In the genomic region with DNA sequence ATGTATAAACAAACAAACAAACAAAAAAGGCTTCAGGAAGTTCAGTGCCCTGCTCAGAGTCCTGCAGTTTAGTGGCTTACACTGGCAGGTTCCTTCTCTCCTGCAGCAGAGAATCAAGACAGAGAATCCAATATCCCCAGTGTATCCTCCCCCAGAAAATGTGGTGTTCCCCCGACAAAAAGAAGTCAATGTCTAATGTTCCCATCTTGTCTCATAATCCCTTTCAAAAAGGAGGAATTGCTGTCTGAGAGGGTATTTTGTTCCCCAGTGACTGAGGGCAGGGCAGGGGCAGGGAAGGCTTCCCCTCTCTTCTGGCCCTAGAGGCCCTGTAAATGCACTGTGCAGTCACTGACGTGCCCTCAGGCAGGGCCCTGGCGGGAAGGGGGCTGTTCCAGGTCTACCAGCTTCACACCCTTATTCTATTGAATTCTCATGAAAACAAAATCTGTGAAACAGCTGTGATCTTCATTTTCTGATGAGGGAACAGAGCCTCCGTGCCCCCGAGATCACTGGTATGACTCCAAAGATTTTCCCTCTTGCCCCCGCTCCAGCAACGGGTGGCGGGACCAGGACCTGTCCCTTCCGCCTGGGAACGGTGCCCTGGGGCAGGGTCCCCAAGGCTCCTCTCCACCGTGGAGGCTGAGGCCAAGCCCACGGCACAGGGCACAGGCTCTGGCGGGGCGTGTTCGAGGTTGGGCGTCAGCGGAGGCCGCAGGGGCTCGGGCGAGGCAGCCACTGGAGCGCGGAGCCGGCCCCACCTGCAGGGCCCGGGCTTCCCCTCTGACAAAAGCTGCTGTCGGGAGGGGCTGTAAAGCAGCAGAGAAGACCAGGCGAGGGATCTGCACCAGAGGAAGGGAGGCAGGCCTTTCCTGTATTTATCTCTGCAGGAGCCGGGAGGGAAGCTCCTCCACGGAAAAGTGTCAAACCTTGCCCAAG, we compare ENCODE assay signal across 9 cellular contexts. TPM values are rescaled to one million over a fixed set of nuclear protein-coding genes. Genes with fewer than 3 reads are reported as not detected.
DNase-seq lines count a peak whose midpoint lies in the region; ATAC-seq, FAIRE-seq and TF ChIP-seq lines count a peak whose summit lies in the region.
"Had no signal": no experiment of that assay in that cellular context is flagged by ENCODE, and none has a peak within 500 bp of the region (broad histone marks: within the 10 kb centered on the region; RNA-seq: fewer than 3 reads in every experiment).

No MANE protein-coding gene starts in this region.

- TF ChIP-seq POLR2A in uterus (IDR thresholded peaks at IDR 0.05) = no peak

- H3K9me3 ChIP-seq in kidney (ENCODE audit: control insufficient read depth in 1 of 2, low read length in 2 of 2) (no peaks in the 10 kb centered on the region), HAP-1 (no peaks in the 10 kb centered on the region), uterus (no peaks in the 10 kb centered on the region)

- H3K4me1 ChIP-seq in kidney (ENCODE audit: control insufficient read depth in 1 of 2, insufficient read depth in 1 of 2, low read depth in 1 of 2, low read length in 2 of 2) = no peaks in the 10 kb centered on the region
- no peaks in the 10 kb centered on the region for H3K4me1 ChIP-seq in HAP-1
- H3K4me1 ChIP-seq in uterus = no peaks in the 10 kb centered on the region

- H3K9ac ChIP-seq in kidney (ENCODE audit: low read length in 2 of 2) = no peak overlapping the region

- H3K27ac ChIP-seq in kidney (ENCODE audit: low read depth in 2 of 2, low read length in 2 of 2) = no peak overlapping the region
- no peak overlapping the region for H3K27ac ChIP-seq in uterus

- intact Hi-C loops in kidney (cut with DNase I) (no loop called here), uterus (cut with DNase I; ENCODE audit: low total_unique reads) (no loop called here)

- ATAC-seq in GM18499 (IDR thresholded peaks at IDR 0.05; ENCODE audit: insufficient read depth, unreplicated experiment) = peak; percentile 42
- ATAC-seq in GM21528 (IDR thresholded peaks at IDR 0.05; ENCODE audit: low FRiP score, unreplicated experiment) = peak; percentile 65
- peak; percentile 71 for ATAC-seq in HG03521 (IDR thresholded peaks at IDR 0.05; ENCODE audit: unreplicated experiment)

- H3K36me3 ChIP-seq in kidney (ENCODE audit: control insufficient read depth in 1 of 2, insufficient read depth in 2 of 2, low read length in 2 of 2) = no peaks in the 10 kb centered on the region
- no peaks in the 10 kb centered on the region for H3K36me3 ChIP-seq in HAP-1 (replicated peaks)
- no peaks in the 10 kb centered on the region for H3K36me3 ChIP-seq in uterus

- DNase-seq in kidney = peak; percentile 82
- DNase-seq in HAP-1 (ENCODE audit: low spot score in 2 of 2) = no peak
- no peak for DNase-seq in NCI-H187 treated with DMSO at 0.1 percent for 48 hours (lab: John Stamatoyannopoulos, UW)
- DNase-seq in HUDEP-2 (lab: John Stamatoyannopoulos, UW; ENCODE audit: unreplicated experiment in 76 of 76) = no peak
- DNase-seq in uterus = no peak

- H3K4me3 ChIP-seq in kidney (ENCODE audit: low read length in 2 of 2) (no peak overlapping the region), HAP-1 (no peak overlapping the region), uterus (no peak overlapping the region)

- no peak for FAIRE-seq in kidney (lab: Jason Lieb, UNC)
- FAIRE-seq: TTC549 had no signal

- no peaks in the 10 kb centered on the region; the same call in 1 of the 2 replicates for H3K27me3 ChIP-seq in HAP-1 (ENCODE audit: low read depth)
- H3K27me3 ChIP-seq in uterus = no peaks in the 10 kb centered on the region

- TF ChIP-seq CTCF in kidney (IDR thresholded peaks at IDR 0.05; ENCODE audit: borderline replicate concordance, extremely low read depth, insufficient read depth) = no peak
- no peak for TF ChIP-seq CTCF in uterus (IDR thresholded peaks at IDR 0.05)

- in situ Hi-C loops in HAP-1 (cut with MboI; ENCODE audit: low sequenced_read_pairs) = no loop called here

RNA-seq across cellular contexts. Expression of a gene that starts 13.4 kb away (rescaled TPM):
- total RNA-seq in kidney (13.3 TPM), uterus (1 to 10 TPM in 2 of 4 donors, under 1 TPM in 2; 0.26 to 5.2 (median 1.2) TPM)
- polyA plus RNA-seq in kidney (ENCODE audit: insufficient read depth, low read depth, low replicate concordance) = 1.7 TPM
